15 cellular contexts compared by ENCODE assay signal in genomic region chr6:143569035-143569434, GRCh38. TPM values are rescaled to one million over a fixed set of nuclear protein-coding genes. Genes with fewer than 3 reads are reported as not detected.
DNase-seq lines count a peak whose midpoint lies in the region; TF ChIP-seq lines count a peak whose summit lies in the region.
"Had no signal": no experiment of that assay in that cellular context is flagged by ENCODE, and none has a peak within 500 bp of the region (broad histone marks: within the 10 kb centered on the region; RNA-seq: fewer than 3 reads in every experiment).

No MANE protein-coding gene starts in this region.

- H3K27me3 Mint-ChIP-seq in activated CD4-positive, alpha-beta memory T cell treated with anti-CD3 and anti-CD28 coated beads for 36 hours = no peaks in the 10 kb centered on the region
- peaks cover 7% of the 10 kb centered on the region for H3K27me3 Mint-ChIP-seq in activated CD4-positive, alpha-beta memory T cell treated with anti-CD3 and anti-CD28 coated beads, Interleukin-2, amount 10 ng/mL, durations not matched to agents 7 days and 5 days

- no peak overlapping the region for H3K4me3 ChIP-seq in choroid plexus epithelial cell (ENCODE audit: low read depth, low read length)
- no peak overlapping the region for H3K4me3 ChIP-seq in osteoblast (ENCODE audit: insufficient read depth, low read length)
- H3K4me3 ChIP-seq in tibial artery = no peak overlapping the region
- H3K4me3 ChIP-seq: pancreas, tibial nerve had no signal

- H3K27me3 ChIP-seq in osteoblast (ENCODE audit: insufficient read depth, low read length) (no peaks in the 10 kb centered on the region), tibial artery (no peaks in the 10 kb centered on the region)
- H3K27me3 ChIP-seq: pancreas, tibial nerve had no signal

- CTCF ChIA-PET in activated CD4-positive, alpha-beta memory T cell treated with anti-CD3 and anti-CD28 coated beads for 36 hours (lab: Charles Lee) = interaction anchor here (1.3 to 1.6 kb wide), 5 partner anchors 28 to 648 kb away, joined by 3 to 6 read pairs (median 3); no protein-coding TSS in a partner anchor
- CTCF ChIA-PET in activated CD4-positive, alpha-beta memory T cell treated with anti-CD3 and anti-CD28 coated beads, Interleukin-2, amount 10 ng/mL, durations not matched to agents 7 days and 5 days (lab: Charles Lee) = interaction anchor here (0.6 to 1.5 kb wide), 5 partner anchors 16 to 373 kb away, joined by 3 to 5 read pairs (median 4); no protein-coding TSS in a partner anchor

- peaks cover 3% of the 10 kb centered on the region for H3K36me3 Mint-ChIP-seq in activated CD4-positive, alpha-beta memory T cell treated with anti-CD3 and anti-CD28 coated beads for 36 hours
- H3K36me3 Mint-ChIP-seq in activated CD4-positive, alpha-beta memory T cell treated with anti-CD3 and anti-CD28 coated beads, Interleukin-2, amount 10 ng/mL, durations not matched to agents 7 days and 5 days (ENCODE audit: low read depth) = no peaks in the 10 kb centered on the region

- no peak overlapping the region for H3K4me2 ChIP-seq in osteoblast (ENCODE audit: insufficient read depth, low read length)

- intact Hi-C loops in activated CD4-positive, alpha-beta memory T cell treated with anti-CD3 and anti-CD28 coated beads for 36 hours (cut with micrococcal nuclease) = loop anchor here (5.0 kb wide), 2 partner anchors 117 to 493 kb away; partner anchors contain the start of genes ADAT2 and PEX3
- intact Hi-C loops in tibial artery (cut with DNase I; ENCODE audit: low total_unique reads) = no loop called here

- POLR2A ChIA-PET in activated CD4-positive, alpha-beta memory T cell treated with anti-CD3 and anti-CD28 coated beads for 36 hours (lab: Charles Lee) = no interaction called here
- POLR2A ChIA-PET in activated CD4-positive, alpha-beta memory T cell treated with anti-CD3 and anti-CD28 coated beads, Interleukin-2, amount 10 ng/mL, durations not matched to agents 7 days and 5 days (lab: Charles Lee) = no interaction called here

- no peaks in the 10 kb centered on the region for H3K4me1 ChIP-seq in osteoblast (ENCODE audit: insufficient read depth, low read length)
- no peaks in the 10 kb centered on the region for H3K4me1 ChIP-seq in tibial artery
- H3K4me1 ChIP-seq: pancreas, tibial nerve had no signal

- no peaks in the 10 kb centered on the region for H3K36me3 ChIP-seq in osteoblast (ENCODE audit: insufficient read depth, low read length)
- no peaks in the 10 kb centered on the region for H3K36me3 ChIP-seq in tibial artery
- H3K36me3 ChIP-seq: pancreas, tibial nerve had no signal

- H3K9me3 Mint-ChIP-seq in activated CD4-positive, alpha-beta memory T cell treated with anti-CD3 and anti-CD28 coated beads for 36 hours = no peaks in the 10 kb centered on the region
- no peaks in the 10 kb centered on the region for H3K9me3 Mint-ChIP-seq in activated CD4-positive, alpha-beta memory T cell treated with anti-CD3 and anti-CD28 coated beads, Interleukin-2, amount 10 ng/mL, durations not matched to agents 7 days and 5 days
- H3K9me3 Mint-ChIP-seq: T-helper 1 cell treated with Interleukin-12 subunit alpha and Interleukin-12 subunit beta and Interleukin-4 antibody, amounts not matched to agents 30 μg/mL and 1 μg/mL, for 36 hours had no signal

- peak; percentile 13 for DNase-seq in activated CD4-positive, alpha-beta memory T cell treated with anti-CD3 and anti-CD28 coated beads for 36 hours
- DNase-seq in activated CD4-positive, alpha-beta memory T cell treated with anti-CD3 and anti-CD28 coated beads, Interleukin-2, amount 10 ng/mL, durations not matched to agents 7 days and 5 days = no peak
- DNase-seq in MV-4-11 (lab: John Stamatoyannopoulos, UW) (peak; percentile 35), choroid plexus epithelial cell (ENCODE audit: low read depth) (peak; percentile 56), osteoblast (ENCODE audit: insufficient read length, low spot score, missing footprints) (no peak), tibial artery (no peak), NCI-H1092 treated with DMSO at 0.1 percent for 48 hours (lab: John Stamatoyannopoulos, UW) (no peak)
- DNase-seq in stimulated activated CD4-positive, alpha-beta T cell treated with anti-CD3 and anti-CD28 coated beads, Interleukin-4, amount 100 ng/mL, for 1 hour = no peak
- DNase-seq: ACHN, activated T-cell treated with anti-CD3 and anti-CD28 coated beads for 4 hours, amygdala, NCI-H510A, pancreas had no signal

- no peak for TF ChIP-seq CTCF in choroid plexus epithelial cell (conservative IDR thresholded peaks at IDR 0.05; ENCODE audit: low read depth, low read length)
- no peak for TF ChIP-seq CTCF in osteoblast (IDR thresholded peaks at IDR 0.05; ENCODE audit: extremely low read depth, low read depth, low read length)
- TF ChIP-seq CTCF in tibial artery (IDR thresholded peaks at IDR 0.05) = no peak

- H3K4me3 Mint-ChIP-seq in activated CD4-positive, alpha-beta memory T cell treated with anti-CD3 and anti-CD28 coated beads for 36 hours = no peak overlapping the region
- H3K4me3 Mint-ChIP-seq in activated CD4-positive, alpha-beta memory T cell treated with anti-CD3 and anti-CD28 coated beads, Interleukin-2, amount 10 ng/mL, durations not matched to agents 7 days and 5 days = no peak overlapping the region
- H3K4me3 Mint-ChIP-seq: T-helper 1 cell treated with Interleukin-12 subunit alpha and Interleukin-12 subunit beta and Interleukin-4 antibody, amounts not matched to agents 30 μg/mL and 1 μg/mL, for 36 hours had no signal

- H3K9me3 ChIP-seq in osteoblast (ENCODE audit: low read depth, low read length) (no peaks in the 10 kb centered on the region), tibial artery (no peaks in the 10 kb centered on the region)
- H3K9me3 ChIP-seq: pancreas, tibial nerve had no signal

- no peak overlapping the region for H3K27ac Mint-ChIP-seq in activated CD4-positive, alpha-beta memory T cell treated with anti-CD3 and anti-CD28 coated beads for 36 hours
- H3K27ac Mint-ChIP-seq in activated CD4-positive, alpha-beta memory T cell treated with anti-CD3 and anti-CD28 coated beads, Interleukin-2, amount 10 ng/mL, durations not matched to agents 7 days and 5 days = no peak overlapping the region
- H3K27ac Mint-ChIP-seq: T-helper 1 cell treated with Interleukin-12 subunit alpha and Interleukin-12 subunit beta and Interleukin-4 antibody, amounts not matched to agents 30 μg/mL and 1 μg/mL, for 36 hours had no signal

- no peak overlapping the region for H3K27ac ChIP-seq in osteoblast (ENCODE audit: low read depth, low read length)
- no peak overlapping the region for H3K27ac ChIP-seq in tibial artery
- H3K27ac ChIP-seq: pancreas, tibial nerve had no signal

- peaks cover 43% of the 10 kb centered on the region for H3K4me1 Mint-ChIP-seq in activated CD4-positive, alpha-beta memory T cell treated with anti-CD3 and anti-CD28 coated beads for 36 hours (ENCODE audit: low read depth)
- peaks cover 17% of the 10 kb centered on the region for H3K4me1 Mint-ChIP-seq in activated CD4-positive, alpha-beta memory T cell treated with anti-CD3 and anti-CD28 coated beads, Interleukin-2, amount 10 ng/mL, durations not matched to agents 7 days and 5 days

- H2AFZ ChIP-seq in osteoblast (ENCODE audit: low read length) = peak overlapping the region; percentile 7

- peaks cover 2% of the 10 kb centered on the region for H3K79me2 ChIP-seq in osteoblast (ENCODE audit: insufficient read depth, low read length)

- no peaks in the 10 kb centered on the region for H4K20me1 ChIP-seq in osteoblast (ENCODE audit: insufficient read depth, low read length)

RNA-seq across cellular contexts. Expression of gene FUCA2, which starts 57.5 kb away (rescaled TPM):
- total RNA-seq in activated CD4-positive, alpha-beta memory T cell treated with anti-CD3 and anti-CD28 coated beads for 36 hours = 10 to 100 TPM; 16.5 to 16.8 TPM
- total RNA-seq in activated CD4-positive, alpha-beta memory T cell treated with anti-CD3 and anti-CD28 coated beads, Interleukin-2, amount 10 ng/mL, durations not matched to agents 7 days and 5 days = 10 to 100 TPM; 22.1 to 23.1 TPM
- 64.8 and 70.7 TPM in 2 replicates for total RNA-seq in osteoblast

Comparison
In these comparisons a context has a peak if more than half of its experiments do, and no peak if none do; other contexts are left out.
1. DNase-seq: peak in activated CD4-positive, alpha-beta memory T cell treated with anti-CD3 and anti-CD28 coated beads for 36 hours (single experiment), MV-4-11 (single experiment) and choroid plexus epithelial cell (single experiment); none in activated CD4-positive, alpha-beta memory T cell treated with anti-CD3 and anti-CD28 coated beads, Interleukin-2, amount 10 ng/mL, durations not matched to agents 7 days and 5 days (single experiment), osteoblast (single experiment), stimulated activated CD4-positive, alpha-beta T cell treated with anti-CD3 and anti-CD28 coated beads, Interleukin-4, amount 100 ng/mL, for 1 hour (single experiment), tibial artery (0 of 2) and NCI-H1092 treated with DMSO at 0.1 percent for 48 hours (single experiment).